ENCODE assay signal across 27 cellular contexts in the genomic region with DNA sequence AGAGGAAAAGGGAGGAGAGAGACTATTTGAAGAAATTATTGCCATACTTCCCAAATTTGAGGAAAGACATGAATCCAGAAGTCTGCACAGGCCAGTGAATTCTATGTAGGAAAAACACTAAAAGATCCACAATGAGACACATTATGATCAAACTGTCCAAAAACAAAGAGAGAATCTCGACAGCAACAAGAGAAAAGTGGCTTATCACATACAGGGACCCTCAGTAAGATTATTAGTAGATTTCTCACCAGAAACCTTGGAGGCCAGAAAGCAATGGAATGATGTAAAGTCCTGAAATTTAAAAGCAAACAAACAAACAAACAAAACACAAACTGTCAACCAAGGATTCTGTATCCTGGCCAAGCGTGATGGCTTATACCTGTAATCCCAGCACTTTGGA.
"Had no signal": no experiment of that assay in that cellular context is flagged by ENCODE, and none has a peak within 500 bp of the region (broad histone marks: within the 10 kb centered on the region; RNA-seq: fewer than 3 reads in every experiment).

No MANE protein-coding gene starts in this region.

- ATAC-seq: stimulated activated effector memory CD8-positive, alpha-beta T cell treated with anti-CD3 and anti-CD28 coated beads, Interleukin-12 subunit alpha, Interleukin-12 subunit beta, amount 100 ng/mL, for 72 hours; stimulated activated memory B cell treated with anti-CD40 and anti-IgM and Interleukin-4, amounts not matched to agents 10 μg/mL and 1 μg/mL and 100 μg/mL, for 72 hours; stimulated activated naive B cell treated with anti-CD40 and anti-IgM and Interleukin-4, amounts not matched to agents 10 μg/mL and 1 μg/mL and 100 μg/mL, for 72 hours; stimulated activated naive CD8-positive, alpha-beta T cell treated with anti-CD3 and anti-CD28 coated beads, Interleukin-15, amount 100 ng/mL, for 72 hours; stimulated activated naive CD8-positive, alpha-beta T cell treated with anti-CD3 and anti-CD28 coated beads, Interleukin-15, Interleukin-2, amounts not matched to agents 100 U/mL and 50 U/mL, for 24 hours; upper lobe of right lung had no signal

- H3K4me3 ChIP-seq: stomach, suprapubic skin, testis, thoracic aorta, thyroid gland, tibial artery, tibial nerve, transverse colon, upper lobe of left lung, upper lobe of right lung, uterus, vagina had no signal

- H3K9me3 ChIP-seq: stomach, suprapubic skin, testis, thoracic aorta, thyroid gland, tibial artery, tibial nerve, transverse colon, upper lobe of left lung, upper lobe of right lung, uterus, vagina had no signal

- H3K4me1 ChIP-seq: stomach, suprapubic skin, testis, thyroid gland, tibial artery, tibial nerve, transverse colon, upper lobe of left lung, upper lobe of right lung, uterus, vagina had no signal

- FAIRE-seq: urothelium cell line had no signal

- DNase-seq: stimulated activated CD4-positive, alpha-beta T cell treated with anti-CD3 and anti-CD28 coated beads, Interleukin-2, amount 100 ng/mL, for 48 hours; stimulated activated CD4-positive, alpha-beta T cell treated with anti-CD3 and anti-CD28 coated beads, Interleukin-4, amount 100 ng/mL, for 1 hour; stimulated activated CD4-positive, alpha-beta T cell treated with anti-CD3 and anti-CD28 coated beads, Interleukin-4, amount 100 ng/mL, for 24 hours; stimulated activated CD4-positive, alpha-beta T cell treated with anti-CD3 and anti-CD28 coated beads, Interleukin-4, amount 100 ng/mL, for 4 hours; stimulated activated CD8-positive, alpha-beta memory T cell treated with anti-CD3 and anti-CD28 coated beads, Interleukin-4, amount 100 ng/mL, for 48 hours; stimulated activated naive B cell treated with anti-CD40 and anti-IgM and Interleukin-4, amounts not matched to agents 10 μg/mL and 1 μg/mL and 100 μg/mL, for 72 hours; stimulated activated naive CD4-positive, alpha-beta T cell; stimulated activated naive CD4-positive, alpha-beta T cell treated with Interleukin-2 at 50 U/mL for 16 hours; stimulated activated naive CD8-positive, alpha-beta T cell treated with anti-CD3 and anti-CD28 coated beads, Interleukin-15, amount 100 ng/mL, for 72 hours; stimulated activated naive CD8-positive, alpha-beta T cell treated with anti-CD3 and anti-CD28 coated beads, Interleukin-15, Interleukin-2, amounts not matched to agents 100 U/mL and 50 U/mL, for 24 hours; stomach; substantia nigra; testis; thyroid gland; tibial artery; transverse colon; trophoblast cell; upper lobe of left lung; upper lobe of right lung; uterus had no signal

- H3K27ac ChIP-seq: stomach, suprapubic skin, testis, thoracic aorta, thyroid gland, tibial artery, tibial nerve, transverse colon, upper lobe of left lung, upper lobe of right lung, uterus, vagina had no signal

- H3K27me3 ChIP-seq: stomach, suprapubic skin, testis, thyroid gland, tibial artery, tibial nerve, transverse colon, upper lobe of left lung, upper lobe of right lung, uterus, vagina had no signal

- H3K36me3 ChIP-seq: thyroid gland, transverse colon, upper lobe of right lung, uterus, vagina had no signal
